ENCODE assay signal across 8 cellular contexts in the genomic region with DNA sequence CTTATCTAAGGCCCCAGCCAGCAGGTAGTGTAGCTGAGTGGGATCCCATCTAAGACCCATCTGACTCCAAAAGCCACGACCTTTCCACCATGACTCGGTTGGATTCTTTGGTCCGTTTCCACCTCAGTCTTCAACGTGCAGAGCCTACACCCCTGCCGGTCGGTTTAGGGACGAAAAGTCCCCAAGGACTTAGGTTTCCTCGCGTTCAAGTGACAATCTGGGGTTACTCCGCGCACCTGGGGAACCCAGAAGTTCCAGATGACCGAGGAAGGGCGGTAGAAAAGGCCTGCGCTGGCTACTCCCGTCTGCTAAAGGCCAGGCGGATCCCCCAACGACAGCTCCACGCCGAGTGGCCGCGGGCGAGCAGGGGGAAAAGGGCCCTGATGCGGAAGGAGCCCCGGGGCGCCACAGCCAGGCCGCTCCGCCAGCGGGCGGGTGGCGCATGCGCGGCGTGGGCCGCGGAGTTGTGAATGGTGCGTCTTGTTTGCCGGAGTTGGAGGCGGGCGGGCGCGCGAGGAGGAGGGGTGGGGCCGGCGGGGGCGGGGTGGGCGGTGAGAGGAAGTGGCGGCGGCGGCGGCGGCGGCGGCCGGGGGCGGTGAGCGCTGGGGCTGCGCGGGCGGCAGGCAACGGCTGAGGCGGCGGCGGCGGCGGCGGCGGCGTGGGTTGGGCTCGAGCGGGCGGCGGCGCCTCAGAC.
A peak's percentile ranks its signal among the peaks of the same experiment; 100 is the strongest.
DNase-seq lines count a peak whose midpoint lies in the region; ATAC-seq lines count a peak whose summit lies in the region.

A gene (plus strand): TSS at position 595 of the 694 bp plus-strand sequence. CDS start 259 bp downstream, outside the sequence.

- peak; percentile 63 for ATAC-seq in GM18873 (IDR thresholded peaks at IDR 0.05; ENCODE audit: low FRiP score, unreplicated experiment)
- ATAC-seq in HG03139 (IDR thresholded peaks at IDR 0.05; ENCODE audit: unreplicated experiment): peak; percentile 71

- DNase-seq in AG08395 (ENCODE audit: low spot score): peak; percentile 99
- DNase-seq in NCI-H446 (lab: John Stamatoyannopoulos, UW): peak; percentile 35 to 86
- peak; percentile 87 for DNase-seq in activated CD4-positive, CD25-positive, alpha-beta regulatory T cell treated with anti-CD3 and anti-CD28 coated beads, Interleukin-2, amount 50 U/mL, for 16 hours (ENCODE audit: low read depth, low spot score)
- peak; percentile 95 for DNase-seq in central memory CD4-positive, alpha-beta T cell
- DNase-seq in islet precursor cell: peak; percentile 97
- DNase-seq in stimulated activated CD4-positive, alpha-beta T cell treated with anti-CD3 and anti-CD28 coated beads, Interleukin-12 subunit alpha, Interleukin-12 subunit beta, amount 100 ng/mL, for 4 hours: peak; percentile 91

Comparison
In these comparisons a context has a peak if more than half of its experiments do, and no peak if none do; other contexts are left out.
1. Peak in every context shown above with its lines: DNase-seq and ATAC-seq.